Comparison of ENCODE assay signal across 13 cellular contexts in the genomic region with DNA sequence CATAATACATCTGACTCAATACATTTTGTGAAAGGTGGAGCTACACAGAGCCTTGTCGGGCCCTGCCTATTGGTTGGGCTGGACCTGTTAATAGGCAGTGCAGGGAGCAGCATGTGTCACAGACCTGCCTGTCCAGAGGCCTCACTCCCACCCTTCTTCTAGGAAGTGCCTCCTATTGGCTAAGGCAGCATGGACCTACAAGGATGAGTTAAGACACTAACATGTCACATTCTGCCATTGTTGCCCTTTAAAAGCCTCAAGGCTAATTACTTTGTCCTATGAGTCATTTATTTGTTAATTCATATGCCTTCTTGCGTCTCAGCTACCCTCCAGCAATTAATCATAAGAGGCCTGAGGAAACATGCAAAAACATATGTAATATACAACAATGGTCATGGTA. TPM values are rescaled to one million over a fixed set of nuclear protein-coding genes. Genes with fewer than 3 reads are reported as not detected.
DNase-seq lines count a peak whose midpoint lies in the region; ATAC-seq, FAIRE-seq and TF ChIP-seq lines count a peak whose summit lies in the region.
"Had no signal": no experiment of that assay in that cellular context is flagged by ENCODE, and none has a peak within 500 bp of the region (broad histone marks: within the 10 kb centered on the region; RNA-seq: fewer than 3 reads in every experiment).

No MANE protein-coding gene starts in this region.

- WGBS in ovary, 3 donors: 77 to 95% (median 84%) methylated on average over 2 of the region's 2 CpGs

- POLR2A ChIA-PET in A673 (lab: Charles Lee; ENCODE audit: low non-redundant PET) (no interaction called here), RWPE1 (lab: Yijun Ruan, JAX; ENCODE audit: low non-redundant PET) (no interaction called here)

- 0 out of 2 replicates have a peak, but pooled peaks have one; percentile 11 for TF ChIP-seq POLR2A in GM12892 (IDR thresholded peaks at IDR 0.05; ENCODE audit: low read depth, low read length)
- no peak for TF ChIP-seq POLR2A in ovary (IDR thresholded peaks at IDR 0.05)

- H3K27me3 ChIP-seq in A673 (replicated peaks; ENCODE audit: insufficient read depth, low read depth, low read length, poor library complexity) (no peaks in the 10 kb centered on the region), ovary (no peaks in the 10 kb centered on the region)
- H3K27me3 ChIP-seq: SJCRH30 had no signal

- H3K9me3 ChIP-seq in A673 (ENCODE audit: low read depth, low read length, poor library complexity, severe bottlenecking) (no peaks in the 10 kb centered on the region), ovary (no peaks in the 10 kb centered on the region)
- H3K9me3 ChIP-seq: SJCRH30 had no signal

- CTCF ChIA-PET in A673 (lab: Charles Lee): no interaction called here
- CTCF ChIA-PET in RWPE1 (lab: Yijun Ruan, JAX): interaction anchor here (0.6 to 1.0 kb wide), 2 partner anchors 19 to 458 kb away, joined by 3 read pairs; no protein-coding TSS in a partner anchor

- peak; percentile 18 for DNase-seq in A673 (ENCODE audit: low spot score)
- no peak for DNase-seq in GM12892 (ENCODE audit: insufficient read length)
- peak; percentile 93 for DNase-seq in RWPE1 (ENCODE audit: low spot score)
- DNase-seq in foreskin fibroblast: peak; percentile 72 to 80
- no peak for DNase-seq in activated T-cell treated with anti-CD3 and anti-CD28 coated beads, Interleukin-2, amount 50 U/mL, for 48 hours
- DNase-seq in ovary: no peak
- DNase-seq in activated CD4-positive, alpha-beta T cell treated with anti-CD3 and anti-CD28 coated beads for 4 hours: no peak
- DNase-seq: activated B cell treated with CpG ODN at 0.5 μM for 24 hours; CD4-positive, CD25-positive, alpha-beta regulatory T cell; H7; naive thymus-derived CD8-positive, alpha-beta T cell; SJCRH30 had no signal

- H3K4me3 ChIP-seq in A673 (ENCODE audit: low read depth, low read length, poor library complexity, severe bottlenecking): no peak overlapping the region
- no peak overlapping the region for H3K4me3 ChIP-seq in foreskin fibroblast (ENCODE audit: low read depth in 1 of 2, low read length in 2 of 2)
- no peak overlapping the region for H3K4me3 ChIP-seq in ovary
- H3K4me3 ChIP-seq: SJCRH30 had no signal

- H3K27ac ChIP-seq in A673 (ENCODE audit: low read depth, low read length, poor library complexity, severe bottlenecking): no peak overlapping the region
- H3K27ac ChIP-seq in RWPE1: peak overlapping the region; percentile 68
- no peak overlapping the region for H3K27ac ChIP-seq in ovary
- H3K27ac ChIP-seq: SJCRH30 had no signal

- no peak for ATAC-seq in HG02588 (IDR thresholded peaks at IDR 0.05; ENCODE audit: unreplicated experiment)
- ATAC-seq: naive thymus-derived CD8-positive, alpha-beta T cell had no signal

- TF ChIP-seq CTCF in A673 (conservative IDR thresholded peaks at IDR 0.05; ENCODE audit: low read depth, low read length) (no peak), RWPE1 (conservative IDR thresholded peaks at IDR 0.05; ENCODE audit: low read depth) (no peak), foreskin fibroblast (IDR thresholded peaks at IDR 0.05; ENCODE audit: low read depth, low read length) (no peak), ovary (IDR thresholded peaks at IDR 0.05) (no peak)

- TF ChIP-seq EP300 in ovary (IDR thresholded peaks at IDR 0.05): no peak

- peak; percentile 42 for FAIRE-seq in GM12892 (lab: Jason Lieb, UNC)

- H3K36me3 ChIP-seq in A673 (ENCODE audit: insufficient read depth, low read length, poor library complexity, severe bottlenecking) (no peaks in the 10 kb centered on the region), ovary (no peaks in the 10 kb centered on the region)

- BruUV-seq in A673 (replicated peaks; lab: Mats Ljungman, UMichigan): no TSS peak

- H3K4me1 ChIP-seq in A673 (ENCODE audit: insufficient read depth, low read length, poor library complexity, severe bottlenecking): no peaks in the 10 kb centered on the region
- no peaks in the 10 kb centered on the region for H3K4me1 ChIP-seq in ovary (ENCODE audit: insufficient read depth)
- H3K4me1 ChIP-seq: SJCRH30 had no signal

- intact Hi-C loops in A673 (cut with micrococcal nuclease; ENCODE audit: unreplicated experiment) (no loop called here), ovary (cut with DNase I) (no loop called here)

RNA-seq across cellular contexts. Expression of gene CD58, which starts 33.4 kb away (rescaled TPM):
- total RNA-seq in A673 (2021) (8.2 and 9.1 TPM in 2 replicates), ovary (10 to 100 TPM in 1 of 7 donors, 1 to 10 TPM in 6; 5.2 to 10.9 (median 6.3) TPM)
- 172 TPM for polyA plus RNA-seq in GM12892 (2012; ENCODE audit: missing spikeins)
- 10 to 100 TPM in 1 of 2 donors, 1 to 10 TPM in 1; 6.8 to 14.4 TPM for polyA plus RNA-seq in ovary

Comparison
In these comparisons a context has a peak if more than half of its experiments do, and no peak if none do; other contexts are left out.
1. DNase-seq: peak in A673 (single experiment), RWPE1 (single experiment) and foreskin fibroblast (2 of 2); none in GM12892 (single experiment), activated T-cell treated with anti-CD3 and anti-CD28 coated beads, Interleukin-2, amount 50 U/mL, for 48 hours (0 of 2), ovary (0 of 5) and activated CD4-positive, alpha-beta T cell treated with anti-CD3 and anti-CD28 coated beads for 4 hours (0 of 2).